In genomic region chr15:81293728-81294500, GRCh38 we compare ENCODE assay signal across 8 cellular contexts. TPM values are rescaled to one million over a fixed set of nuclear protein-coding genes. Genes with fewer than 3 reads are reported as not detected.
DNase-seq lines count a peak whose midpoint lies in the region; ATAC-seq and TF ChIP-seq lines count a peak whose summit lies in the region.

No MANE protein-coding gene starts in this region.

- WGBS in hepatocyte (ENCODE audit: low lambda C conversion rate, missing lambda C conversion rate): 79% methylated on average over 9 of the region's 9 CpGs

- H3K9me3 ChIP-seq in hepatocyte (ENCODE audit: low read depth): no peaks in the 10 kb centered on the region

- TF ChIP-seq CTCF in hepatocyte (IDR thresholded peaks at IDR 0.05; ENCODE audit: poor library complexity): no peak

- peaks cover 70% of the 10 kb centered on the region for H3K4me1 Mint-ChIP-seq in activated naive CD4-positive, alpha-beta T cell treated with anti-CD3 and anti-CD28 coated beads, Interleukin-2, amount 10 ng/mL, durations not matched to agents 7 days and 5 days

- H3K4me3 ChIP-seq in hepatocyte: no peak overlapping the region

- peak overlapping the region; percentile 99 for H3K27ac Mint-ChIP-seq in activated naive CD4-positive, alpha-beta T cell treated with anti-CD3 and anti-CD28 coated beads, Interleukin-2, amount 10 ng/mL, durations not matched to agents 7 days and 5 days

- H3K9me3 Mint-ChIP-seq in activated naive CD4-positive, alpha-beta T cell treated with anti-CD3 and anti-CD28 coated beads, Interleukin-2, amount 10 ng/mL, durations not matched to agents 7 days and 5 days: no peaks in the 10 kb centered on the region

- ATAC-seq in GM18867 (IDR thresholded peaks at IDR 0.05; ENCODE audit: unreplicated experiment) (peak; percentile 73), HG02885 (IDR thresholded peaks at IDR 0.05; ENCODE audit: poor library complexity, unreplicated experiment) (peak; percentile 63)

- H3K36me3 Mint-ChIP-seq in activated naive CD4-positive, alpha-beta T cell treated with anti-CD3 and anti-CD28 coated beads, Interleukin-2, amount 10 ng/mL, durations not matched to agents 7 days and 5 days: peaks cover 44% of the 10 kb centered on the region

- no peaks in the 10 kb centered on the region for H3K27me3 ChIP-seq in hepatocyte

- peak; percentile 79 for DNase-seq in SIG-M5 treated with dmso at 0.1 percent for 504 hours (lab: John Stamatoyannopoulos, UW; ENCODE audit: unreplicated experiment)
- DNase-seq in activated naive CD4-positive, alpha-beta T cell treated with anti-CD3 and anti-CD28 coated beads, Interleukin-2, amount 10 ng/mL, durations not matched to agents 7 days and 5 days: peak; percentile 88
- DNase-seq in stimulated activated CD4-positive, alpha-beta T cell treated with anti-CD3 and anti-CD28 coated beads, Interleukin-12 subunit alpha, Interleukin-12 subunit beta, amount 100 ng/mL, for 48 hours (ENCODE audit: low read depth in 2 of 3, low spot score in 1 of 3): peak; percentile 61 to 73 (median 67)
- no peak for DNase-seq in hepatocyte (ENCODE audit: low spot score)
- DNase-seq in epidermal melanocyte (ENCODE audit: insufficient read length, low spot score): no peak
- DNase-seq in NCI-H510A (lab: John Stamatoyannopoulos, UW): no peak

- H3K9me2 ChIP-seq in hepatocyte (replicated peaks; ENCODE audit: insufficient read depth): no peaks in the 10 kb centered on the region

- H3K4me2 ChIP-seq in hepatocyte: no peak overlapping the region

- H3K79me2 ChIP-seq in hepatocyte: no peaks in the 10 kb centered on the region

- CTCF ChIA-PET in activated naive CD4-positive, alpha-beta T cell treated with anti-CD3 and anti-CD28 coated beads, Interleukin-2, amount 10 ng/mL, durations not matched to agents 7 days and 5 days (lab: Charles Lee): interaction anchor here (1.0 to 14.7 kb wide), 2 partner anchors 16 to 28 kb away, joined by 4 to 202 read pairs; no protein-coding TSS in a partner anchor

- no peak overlapping the region for H2AFZ ChIP-seq in hepatocyte

- peak overlapping the region; percentile 100 for H3K4me3 Mint-ChIP-seq in activated naive CD4-positive, alpha-beta T cell treated with anti-CD3 and anti-CD28 coated beads, Interleukin-2, amount 10 ng/mL, durations not matched to agents 7 days and 5 days

- no peaks in the 10 kb centered on the region for H3K36me3 ChIP-seq in hepatocyte (replicated peaks; ENCODE audit: insufficient read depth, low read depth)

- H4K20me1 ChIP-seq in hepatocyte (ENCODE audit: insufficient read depth, poor library complexity, severe bottlenecking): no peaks in the 10 kb centered on the region

- no peaks in the 10 kb centered on the region for H3K4me1 ChIP-seq in hepatocyte (ENCODE audit: insufficient read depth)

- no peak overlapping the region for H3K27ac ChIP-seq in hepatocyte

- H3K27me3 Mint-ChIP-seq in activated naive CD4-positive, alpha-beta T cell treated with anti-CD3 and anti-CD28 coated beads, Interleukin-2, amount 10 ng/mL, durations not matched to agents 7 days and 5 days: no peaks in the 10 kb centered on the region

RNA-seq across cellular contexts. Expression of gene STARD5, which starts 30.0 kb away (rescaled TPM):
- total RNA-seq in hepatocyte: 7.2 and 8.2 TPM in 2 replicates
- polyA plus RNA-seq in hepatocyte: 10.6 and 13.7 TPM in 2 replicates

Comparison
In these comparisons a context has a peak if more than half of its experiments do, and no peak if none do; other contexts are left out.
1. DNase-seq: peak in SIG-M5 treated with dmso at 0.1 percent for 504 hours (single experiment), activated naive CD4-positive, alpha-beta T cell treated with anti-CD3 and anti-CD28 coated beads, Interleukin-2, amount 10 ng/mL, durations not matched to agents 7 days and 5 days (single experiment) and stimulated activated CD4-positive, alpha-beta T cell treated with anti-CD3 and anti-CD28 coated beads, Interleukin-12 subunit alpha, Interleukin-12 subunit beta, amount 100 ng/mL, for 48 hours (3 of 3); none in hepatocyte (single experiment), epidermal melanocyte (single experiment) and NCI-H510A (single experiment).